ENCODE assay signal across 8 cellular contexts in the genomic region with DNA sequence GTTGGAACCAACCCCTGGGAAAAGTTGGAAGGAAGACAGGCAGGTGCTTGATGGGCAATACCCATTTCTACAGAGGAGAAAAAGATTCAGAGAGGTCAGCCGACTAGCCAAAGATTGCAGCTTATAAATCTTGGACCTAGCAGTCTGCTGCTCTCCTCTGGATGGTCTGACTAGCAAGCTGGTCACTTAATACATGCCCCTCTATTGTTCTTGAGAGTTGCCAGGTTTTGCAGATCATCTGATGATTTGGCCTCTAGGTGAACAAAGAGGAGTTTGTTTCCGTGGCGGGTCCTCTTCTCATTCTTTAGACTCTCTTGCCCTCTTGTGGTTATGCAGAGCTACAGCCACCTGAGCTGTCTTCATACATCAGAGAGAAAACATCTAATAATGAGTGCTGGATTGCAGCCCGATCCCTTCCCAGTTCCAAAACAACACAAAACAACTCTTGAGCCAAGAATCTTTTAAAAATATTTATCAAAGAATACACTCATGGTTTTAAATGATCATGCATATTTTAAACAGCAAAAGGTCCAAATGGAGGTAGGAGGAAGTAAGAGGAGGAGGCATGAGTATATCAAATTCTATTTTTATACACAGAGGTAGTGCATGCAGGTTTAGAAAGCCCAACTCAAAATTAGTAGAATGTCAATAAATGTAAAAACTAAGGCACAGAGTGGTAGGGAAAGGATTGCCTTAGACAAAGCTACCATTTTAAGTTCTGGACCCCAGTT.
DNase-seq lines count a peak whose midpoint lies in the region; ATAC-seq and TF ChIP-seq lines count a peak whose summit lies in the region.

No MANE protein-coding gene starts in this region.

- H3K27ac ChIP-seq in RWPE1, result no peak overlapping the region
- H3K27ac ChIP-seq in CD4-positive, alpha-beta memory T cell (ENCODE audit: low read depth, low read length), result no peak overlapping the region

- no peaks in the 10 kb centered on the region for H3K4me1 ChIP-seq in mucosa of descending colon (ENCODE audit: low read depth)
- H3K4me1 ChIP-seq in CD4-positive, alpha-beta memory T cell (ENCODE audit: insufficient read depth, low read length), result no peaks in the 10 kb centered on the region

- no peak overlapping the region for H3K27ac Mint-ChIP-seq in CD4-positive, alpha-beta memory T cell

- no peaks in the 10 kb centered on the region for H3K36me3 Mint-ChIP-seq in CD4-positive, alpha-beta memory T cell

- POLR2A ChIA-PET in RWPE1 (lab: Yijun Ruan, JAX; ENCODE audit: low non-redundant PET), result no interaction called here
- POLR2A ChIA-PET in CD4-positive, alpha-beta memory T cell (lab: Charles Lee; ENCODE audit: partially characterized antibody), result no interaction called here

- intact Hi-C loops in mucosa of descending colon (cut with DNase I, micrococcal nuclease), result no loop called here
- intact Hi-C loops in CD4-positive, alpha-beta memory T cell (cut with micrococcal nuclease), result no loop called here

- H3K36me3 ChIP-seq in mucosa of descending colon (ENCODE audit: low read depth), result no peaks in the 10 kb centered on the region
- no peaks in the 10 kb centered on the region for H3K36me3 ChIP-seq in CD4-positive, alpha-beta memory T cell (ENCODE audit: insufficient read depth, low read length)

- H3K27me3 Mint-ChIP-seq in CD4-positive, alpha-beta memory T cell, result peaks cover 0 to 3% of the 10 kb centered on the region in 2 donors

- H3K9me3 Mint-ChIP-seq in CD4-positive, alpha-beta memory T cell, result no peaks in the 10 kb centered on the region

- no peaks in the 10 kb centered on the region for H3K9me3 ChIP-seq in mucosa of descending colon
- no peaks in the 10 kb centered on the region for H3K9me3 ChIP-seq in CD4-positive, alpha-beta memory T cell (ENCODE audit: control insufficient read depth in 1 of 2, low read length in 2 of 2)

- no peak overlapping the region for H3K4me3 Mint-ChIP-seq in CD4-positive, alpha-beta memory T cell

- CTCF ChIA-PET in RWPE1 (lab: Yijun Ruan, JAX), result interaction anchor here (0.6 to 4.1 kb wide), 36 partner anchors 9 to 1484 kb away, joined by 3 to 25 read pairs (median 4); no protein-coding TSS in a partner anchor
- CTCF ChIA-PET in CD4-positive, alpha-beta memory T cell (lab: Charles Lee; ENCODE audit: partially characterized antibody), result no interaction called here

- no peaks in the 10 kb centered on the region for H3K4me1 Mint-ChIP-seq in CD4-positive, alpha-beta memory T cell

- TF ChIP-seq CTCF in RWPE1 (conservative IDR thresholded peaks at IDR 0.05; ENCODE audit: low read depth) (peak; percentile 83), epithelial cell of proximal tubule (conservative IDR thresholded peaks at IDR 0.05; ENCODE audit: low read depth, low read length) (peak; percentile 93), mucosa of descending colon (IDR thresholded peaks at IDR 0.05) (no peak)

- no peaks in the 10 kb centered on the region for H3K27me3 ChIP-seq in CD4-positive, alpha-beta memory T cell (ENCODE audit: insufficient read depth, low read length)

- DNase-seq in AG08395 (ENCODE audit: low spot score) (peak; percentile 83), NAMALWA (ENCODE audit: low spot score) (peak; percentile 73), RWPE1 (ENCODE audit: low spot score) (peak; percentile 94), epithelial cell of proximal tubule (ENCODE audit: low read depth) (no peak), mucosa of descending colon (peak in 1 of 3 donors; percentile 34)
- DNase-seq in CD4-positive, alpha-beta memory T cell, result no peak

- ATAC-seq in GM18498 (IDR thresholded peaks at IDR 0.05; ENCODE audit: unreplicated experiment) (peak; percentile 96), HG02678 (IDR thresholded peaks at IDR 0.05; ENCODE audit: unreplicated experiment) (peak; percentile 87), mucosa of descending colon (peak; percentile 68)

- H3K4me3 ChIP-seq in epithelial cell of proximal tubule (ENCODE audit: low read depth, low read length), result no peak overlapping the region
- no peak overlapping the region for H3K4me3 ChIP-seq in mucosa of descending colon
- H3K4me3 ChIP-seq in CD4-positive, alpha-beta memory T cell (ENCODE audit: low read length in 2 of 2), result no peak overlapping the region

Comparison
In these comparisons a context has a peak if more than half of its experiments do, and no peak if none do; other contexts are left out.
1. DNase-seq: peak in AG08395 (single experiment), NAMALWA (single experiment) and RWPE1 (single experiment); none in epithelial cell of proximal tubule (single experiment) and CD4-positive, alpha-beta memory T cell (0 of 5).
2. Peak in every context shown above with its lines, with median percentiles within 50 percentile points of each other: ATAC-seq.